ENCODE assay signal across 1 cellular context in the genomic region with DNA sequence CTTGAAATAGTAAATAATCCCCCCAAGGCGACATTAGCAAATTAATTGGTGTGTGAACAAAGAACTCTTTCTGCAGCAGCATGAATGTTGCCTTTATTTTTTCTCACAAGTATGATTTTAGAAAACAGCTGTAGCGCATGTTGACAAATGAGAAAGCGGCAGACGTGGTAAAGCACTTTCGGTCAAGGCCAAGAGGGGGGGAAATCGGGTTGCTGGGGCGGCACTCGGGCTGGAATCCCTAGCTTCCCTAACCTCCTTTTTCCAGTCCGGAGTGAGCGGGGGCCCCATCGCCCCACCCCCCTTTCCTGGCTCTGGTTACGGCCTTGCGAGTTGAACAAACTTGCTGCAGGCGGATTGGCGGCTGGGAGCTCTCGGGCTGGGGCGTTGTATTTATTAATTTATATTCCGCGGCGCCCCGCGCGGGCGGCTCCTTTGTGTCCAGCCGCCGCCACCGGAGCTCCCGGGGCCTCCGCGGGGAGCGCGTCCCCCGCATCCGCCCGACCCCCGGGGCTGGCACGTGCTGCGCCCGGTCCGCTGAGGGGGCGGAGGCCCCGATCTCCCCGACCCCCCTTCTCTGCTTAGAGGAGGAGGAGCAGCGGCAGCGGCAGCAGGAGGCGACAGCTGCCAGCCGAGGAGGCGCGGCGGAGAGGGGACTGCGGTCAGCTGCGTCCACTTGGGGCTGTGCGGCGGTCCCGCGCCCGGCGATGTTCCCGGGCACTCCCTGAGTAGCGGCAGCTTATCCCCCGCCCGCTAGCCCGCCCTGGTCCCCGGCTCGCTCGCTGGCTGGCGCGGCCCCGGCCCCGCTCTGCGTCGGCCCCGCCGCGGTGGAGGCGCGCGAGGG.
TF ChIP-seq lines count a peak whose summit lies in the region.

A gene with protein sequence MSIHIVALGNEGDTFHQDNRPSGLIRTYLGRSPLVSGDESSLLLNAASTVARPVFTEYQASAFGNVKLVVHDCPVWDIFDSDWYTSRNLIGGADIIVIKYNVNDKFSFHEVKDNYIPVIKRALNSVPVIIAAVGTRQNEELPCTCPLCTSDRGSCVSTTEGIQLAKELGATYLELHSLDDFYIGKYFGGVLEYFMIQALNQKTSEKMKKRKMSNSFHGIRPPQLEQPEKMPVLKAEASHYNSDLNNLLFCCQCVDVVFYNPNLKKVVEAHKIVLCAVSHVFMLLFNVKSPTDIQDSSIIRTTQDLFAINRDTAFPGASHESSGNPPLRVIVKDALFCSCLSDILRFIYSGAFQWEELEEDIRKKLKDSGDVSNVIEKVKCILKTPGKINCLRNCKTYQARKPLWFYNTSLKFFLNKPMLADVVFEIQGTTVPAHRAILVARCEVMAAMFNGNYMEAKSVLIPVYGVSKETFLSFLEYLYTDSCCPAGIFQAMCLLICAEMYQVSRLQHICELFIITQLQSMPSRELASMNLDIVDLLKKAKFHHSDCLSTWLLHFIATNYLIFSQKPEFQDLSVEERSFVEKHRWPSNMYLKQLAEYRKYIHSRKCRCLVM (plus strand): TSS at position 607 of the 841 bp plus-strand sequence. CDS start 347 bp downstream, outside the sequence.

TF ChIP-seq in K562, 482 proteins besides CTCF, POLR2A, EP300 and RAD21 (continued from another document and continues in another):
- TF ChIP-seq ATF7 (IDR thresholded peaks at IDR 0.05): peak; percentile 79
- TF ChIP-seq ZNF717 (CRISPR knock-in tag; IDR thresholded peaks at IDR 0.05): 0 out of 2 replicates have a peak, but pooled peaks have one; percentile 72
- no peak for TF ChIP-seq HSF4 (CRISPR knock-in tag; IDR thresholded peaks at IDR 0.05; ENCODE audit: borderline replicate concordance)
- TF ChIP-seq DMBX1 (CRISPR knock-in tag; IDR thresholded peaks at IDR 0.05; ENCODE audit: borderline replicate concordance): 0 out of 2 replicates have a peak, but pooled peaks have one; percentile 62
- TF ChIP-seq, protein P1, sequence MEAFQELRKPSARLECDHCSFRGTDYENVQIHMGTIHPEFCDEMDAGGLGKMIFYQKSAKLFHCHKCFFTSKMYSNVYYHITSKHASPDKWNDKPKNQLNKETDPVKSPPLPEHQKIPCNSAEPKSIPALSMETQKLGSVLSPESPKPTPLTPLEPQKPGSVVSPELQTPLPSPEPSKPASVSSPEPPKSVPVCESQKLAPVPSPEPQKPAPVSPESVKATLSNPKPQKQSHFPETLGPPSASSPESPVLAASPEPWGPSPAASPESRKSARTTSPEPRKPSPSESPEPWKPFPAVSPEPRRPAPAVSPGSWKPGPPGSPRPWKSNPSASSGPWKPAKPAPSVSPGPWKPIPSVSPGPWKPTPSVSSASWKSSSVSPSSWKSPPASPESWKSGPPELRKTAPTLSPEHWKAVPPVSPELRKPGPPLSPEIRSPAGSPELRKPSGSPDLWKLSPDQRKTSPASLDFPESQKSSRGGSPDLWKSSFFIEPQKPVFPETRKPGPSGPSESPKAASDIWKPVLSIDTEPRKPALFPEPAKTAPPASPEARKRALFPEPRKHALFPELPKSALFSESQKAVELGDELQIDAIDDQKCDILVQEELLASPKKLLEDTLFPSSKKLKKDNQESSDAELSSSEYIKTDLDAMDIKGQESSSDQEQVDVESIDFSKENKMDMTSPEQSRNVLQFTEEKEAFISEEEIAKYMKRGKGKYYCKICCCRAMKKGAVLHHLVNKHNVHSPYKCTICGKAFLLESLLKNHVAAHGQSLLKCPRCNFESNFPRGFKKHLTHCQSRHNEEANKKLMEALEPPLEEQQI (IDR thresholded peaks at IDR 0.05): no peak
- no peak for TF ChIP-seq ZNF384 (IDR thresholded peaks at IDR 0.05; ENCODE audit: low read depth, low read length)
- TF ChIP-seq, protein P2, sequence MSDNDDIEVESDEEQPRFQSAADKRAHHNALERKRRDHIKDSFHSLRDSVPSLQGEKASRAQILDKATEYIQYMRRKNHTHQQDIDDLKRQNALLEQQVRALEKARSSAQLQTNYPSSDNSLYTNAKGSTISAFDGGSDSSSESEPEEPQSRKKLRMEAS (CRISPR knock-in tag; IDR thresholded peaks at IDR 0.05): peak; percentile 24; the same call in 1 of the 2 replicates
- TF ChIP-seq, protein P3, sequence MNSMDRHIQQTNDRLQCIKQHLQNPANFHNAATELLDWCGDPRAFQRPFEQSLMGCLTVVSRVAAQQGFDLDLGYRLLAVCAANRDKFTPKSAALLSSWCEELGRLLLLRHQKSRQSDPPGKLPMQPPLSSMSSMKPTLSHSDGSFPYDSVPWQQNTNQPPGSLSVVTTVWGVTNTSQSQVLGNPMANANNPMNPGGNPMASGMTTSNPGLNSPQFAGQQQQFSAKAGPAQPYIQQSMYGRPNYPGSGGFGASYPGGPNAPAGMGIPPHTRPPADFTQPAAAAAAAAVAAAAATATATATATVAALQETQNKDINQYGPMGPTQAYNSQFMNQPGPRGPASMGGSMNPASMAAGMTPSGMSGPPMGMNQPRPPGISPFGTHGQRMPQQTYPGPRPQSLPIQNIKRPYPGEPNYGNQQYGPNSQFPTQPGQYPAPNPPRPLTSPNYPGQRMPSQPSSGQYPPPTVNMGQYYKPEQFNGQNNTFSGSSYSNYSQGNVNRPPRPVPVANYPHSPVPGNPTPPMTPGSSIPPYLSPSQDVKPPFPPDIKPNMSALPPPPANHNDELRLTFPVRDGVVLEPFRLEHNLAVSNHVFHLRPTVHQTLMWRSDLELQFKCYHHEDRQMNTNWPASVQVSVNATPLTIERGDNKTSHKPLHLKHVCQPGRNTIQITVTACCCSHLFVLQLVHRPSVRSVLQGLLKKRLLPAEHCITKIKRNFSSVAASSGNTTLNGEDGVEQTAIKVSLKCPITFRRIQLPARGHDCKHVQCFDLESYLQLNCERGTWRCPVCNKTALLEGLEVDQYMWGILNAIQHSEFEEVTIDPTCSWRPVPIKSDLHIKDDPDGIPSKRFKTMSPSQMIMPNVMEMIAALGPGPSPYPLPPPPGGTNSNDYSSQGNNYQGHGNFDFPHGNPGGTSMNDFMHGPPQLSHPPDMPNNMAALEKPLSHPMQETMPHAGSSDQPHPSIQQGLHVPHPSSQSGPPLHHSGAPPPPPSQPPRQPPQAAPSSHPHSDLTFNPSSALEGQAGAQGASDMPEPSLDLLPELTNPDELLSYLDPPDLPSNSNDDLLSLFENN (IDR thresholded peaks at IDR 0.05; ENCODE audit: low read depth in 2 of 2, low read length in 2 of 2): 0 out of 4 replicates have a peak, but pooled peaks of 1 of the 2 experiments have one; percentile 27
- TF ChIP-seq ZNF668 (CRISPR knock-in tag; IDR thresholded peaks at IDR 0.05): no peak
- no peak for TF ChIP-seq U2AF2 (optimal IDR thresholded peaks at IDR 0.05; ENCODE audit: low read depth, low read length)
- TF ChIP-seq ZFP1 (CRISPR knock-in tag; IDR thresholded peaks at IDR 0.05): 0 out of 2 replicates have a peak, but pooled peaks have one; percentile 41
- TF ChIP-seq ZNF551 (CRISPR knock-in tag; IDR thresholded peaks at IDR 0.05): no peak
- TF ChIP-seq FUS (optimal IDR thresholded peaks at IDR 0.05; ENCODE audit: low read depth, low read length): peak; percentile 85
- TF ChIP-seq HDAC2 (IDR thresholded peaks at IDR 0.05): peak; percentile 68; the same call in 1 of the 2 replicates
- TF ChIP-seq KDM5B (IDR thresholded peaks at IDR 0.05; ENCODE audit: insufficient replicate concordance, low read depth, low read length): peak; percentile 24
- TF ChIP-seq BHLHE40 (IDR thresholded peaks at IDR 0.05; ENCODE audit: low read length): peak; percentile 99
- TF ChIP-seq CTBP1 (IDR thresholded peaks at IDR 0.05; ENCODE audit: borderline replicate concordance): peak; percentile 74; the same call in 1 of the 2 replicates
- TF ChIP-seq POLR2G (IDR thresholded peaks at IDR 0.05; ENCODE audit: low read depth, low read length): peak; percentile 96
- peak; percentile 90 for TF ChIP-seq RBBP5 (IDR thresholded peaks at IDR 0.05; ENCODE audit: borderline replicate concordance, insufficient read depth, low read length, poor library complexity, severe bottlenecking)
- TF ChIP-seq, protein P4, sequence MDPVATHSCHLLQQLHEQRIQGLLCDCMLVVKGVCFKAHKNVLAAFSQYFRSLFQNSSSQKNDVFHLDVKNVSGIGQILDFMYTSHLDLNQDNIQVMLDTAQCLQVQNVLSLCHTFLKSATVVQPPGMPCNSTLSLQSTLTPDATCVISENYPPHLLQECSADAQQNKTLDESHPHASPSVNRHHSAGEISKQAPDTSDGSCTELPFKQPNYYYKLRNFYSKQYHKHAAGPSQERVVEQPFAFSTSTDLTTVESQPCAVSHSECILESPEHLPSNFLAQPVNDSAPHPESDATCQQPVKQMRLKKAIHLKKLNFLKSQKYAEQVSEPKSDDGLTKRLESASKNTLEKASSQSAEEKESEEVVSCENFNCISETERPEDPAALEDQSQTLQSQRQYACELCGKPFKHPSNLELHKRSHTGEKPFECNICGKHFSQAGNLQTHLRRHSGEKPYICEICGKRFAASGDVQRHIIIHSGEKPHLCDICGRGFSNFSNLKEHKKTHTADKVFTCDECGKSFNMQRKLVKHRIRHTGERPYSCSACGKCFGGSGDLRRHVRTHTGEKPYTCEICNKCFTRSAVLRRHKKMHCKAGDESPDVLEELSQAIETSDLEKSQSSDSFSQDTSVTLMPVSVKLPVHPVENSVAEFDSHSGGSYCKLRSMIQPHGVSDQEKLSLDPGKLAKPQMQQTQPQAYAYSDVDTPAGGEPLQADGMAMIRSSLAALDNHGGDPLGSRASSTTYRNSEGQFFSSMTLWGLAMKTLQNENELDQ (CRISPR knock-in tag; IDR thresholded peaks at IDR 0.05; ENCODE audit: borderline replicate concordance): no peak
- TF ChIP-seq JUNB (CRISPR knock-in tag; conservative IDR thresholded peaks at IDR 0.05): no peak
- no peak for TF ChIP-seq JUN (IDR thresholded peaks at IDR 0.05; ENCODE audit: borderline replicate concordance, low read depth, low read length)
- no peak for TF ChIP-seq JUN (CRISPR knock-in tag; IDR thresholded peaks at IDR 0.05; ENCODE audit: borderline replicate concordance)
- TF ChIP-seq, protein P5, sequence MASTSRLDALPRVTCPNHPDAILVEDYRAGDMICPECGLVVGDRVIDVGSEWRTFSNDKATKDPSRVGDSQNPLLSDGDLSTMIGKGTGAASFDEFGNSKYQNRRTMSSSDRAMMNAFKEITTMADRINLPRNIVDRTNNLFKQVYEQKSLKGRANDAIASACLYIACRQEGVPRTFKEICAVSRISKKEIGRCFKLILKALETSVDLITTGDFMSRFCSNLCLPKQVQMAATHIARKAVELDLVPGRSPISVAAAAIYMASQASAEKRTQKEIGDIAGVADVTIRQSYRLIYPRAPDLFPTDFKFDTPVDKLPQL (IDR thresholded peaks at IDR 0.05; ENCODE audit: extremely low read depth, insufficient read length): no peak
- no peak for TF ChIP-seq ZNF764 (CRISPR knock-in tag; IDR thresholded peaks at IDR 0.05; ENCODE audit: low read depth)
- TF ChIP-seq, protein P6, sequence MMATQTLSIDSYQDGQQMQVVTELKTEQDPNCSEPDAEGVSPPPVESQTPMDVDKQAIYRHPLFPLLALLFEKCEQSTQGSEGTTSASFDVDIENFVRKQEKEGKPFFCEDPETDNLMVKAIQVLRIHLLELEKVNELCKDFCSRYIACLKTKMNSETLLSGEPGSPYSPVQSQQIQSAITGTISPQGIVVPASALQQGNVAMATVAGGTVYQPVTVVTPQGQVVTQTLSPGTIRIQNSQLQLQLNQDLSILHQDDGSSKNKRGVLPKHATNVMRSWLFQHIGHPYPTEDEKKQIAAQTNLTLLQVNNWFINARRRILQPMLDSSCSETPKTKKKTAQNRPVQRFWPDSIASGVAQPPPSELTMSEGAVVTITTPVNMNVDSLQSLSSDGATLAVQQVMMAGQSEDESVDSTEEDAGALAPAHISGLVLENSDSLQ (IDR thresholded peaks at IDR 0.05): no peak
- peak; percentile 72 for TF ChIP-seq BRD9 (IDR thresholded peaks at IDR 0.05; ENCODE audit: low read depth, partially characterized antibody)
- TF ChIP-seq, protein P7, sequence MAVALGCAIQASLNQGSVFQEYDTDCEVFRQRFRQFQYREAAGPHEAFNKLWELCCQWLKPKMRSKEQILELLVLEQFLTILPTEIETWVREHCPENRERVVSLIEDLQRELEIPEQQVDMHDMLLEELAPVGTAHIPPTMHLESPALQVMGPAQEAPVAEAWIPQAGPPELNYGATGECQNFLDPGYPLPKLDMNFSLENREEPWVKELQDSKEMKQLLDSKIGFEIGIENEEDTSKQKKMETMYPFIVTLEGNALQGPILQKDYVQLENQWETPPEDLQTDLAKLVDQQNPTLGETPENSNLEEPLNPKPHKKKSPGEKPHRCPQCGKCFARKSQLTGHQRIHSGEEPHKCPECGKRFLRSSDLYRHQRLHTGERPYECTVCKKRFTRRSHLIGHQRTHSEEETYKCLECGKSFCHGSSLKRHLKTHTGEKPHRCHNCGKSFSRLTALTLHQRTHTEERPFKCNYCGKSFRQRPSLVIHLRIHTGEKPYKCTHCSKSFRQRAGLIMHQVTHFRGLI (CRISPR knock-in tag; IDR thresholded peaks at IDR 0.05): no peak
- TF ChIP-seq, protein P8, sequence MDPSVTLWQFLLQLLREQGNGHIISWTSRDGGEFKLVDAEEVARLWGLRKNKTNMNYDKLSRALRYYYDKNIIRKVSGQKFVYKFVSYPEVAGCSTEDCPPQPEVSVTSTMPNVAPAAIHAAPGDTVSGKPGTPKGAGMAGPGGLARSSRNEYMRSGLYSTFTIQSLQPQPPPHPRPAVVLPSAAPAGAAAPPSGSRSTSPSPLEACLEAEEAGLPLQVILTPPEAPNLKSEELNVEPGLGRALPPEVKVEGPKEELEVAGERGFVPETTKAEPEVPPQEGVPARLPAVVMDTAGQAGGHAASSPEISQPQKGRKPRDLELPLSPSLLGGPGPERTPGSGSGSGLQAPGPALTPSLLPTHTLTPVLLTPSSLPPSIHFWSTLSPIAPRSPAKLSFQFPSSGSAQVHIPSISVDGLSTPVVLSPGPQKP (CRISPR knock-in tag; IDR thresholded peaks at IDR 0.05): no peak
- TF ChIP-seq MED1 (CRISPR knock-in tag; IDR thresholded peaks at IDR 0.05; ENCODE audit: borderline replicate concordance): no peak
- TF ChIP-seq PHTF2 (CRISPR knock-in tag; IDR thresholded peaks at IDR 0.05): no peak
- TF ChIP-seq, protein P9, sequence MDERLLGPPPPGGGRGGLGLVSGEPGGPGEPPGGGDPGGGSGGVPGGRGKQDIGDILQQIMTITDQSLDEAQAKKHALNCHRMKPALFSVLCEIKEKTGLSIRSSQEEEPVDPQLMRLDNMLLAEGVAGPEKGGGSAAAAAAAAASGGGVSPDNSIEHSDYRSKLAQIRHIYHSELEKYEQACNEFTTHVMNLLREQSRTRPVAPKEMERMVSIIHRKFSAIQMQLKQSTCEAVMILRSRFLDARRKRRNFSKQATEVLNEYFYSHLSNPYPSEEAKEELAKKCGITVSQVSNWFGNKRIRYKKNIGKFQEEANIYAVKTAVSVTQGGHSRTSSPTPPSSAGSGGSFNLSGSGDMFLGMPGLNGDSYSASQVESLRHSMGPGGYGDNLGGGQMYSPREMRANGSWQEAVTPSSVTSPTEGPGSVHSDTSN (CRISPR knock-in tag; IDR thresholded peaks at IDR 0.05; ENCODE audit: low read depth): no peak
- TF ChIP-seq, protein P9 (tag; conservative IDR thresholded peaks at IDR 0.05; ENCODE audit: low read depth): peak; percentile 42; the same call in 1 of the 2 replicates
- no peak for TF ChIP-seq PCBP2 (IDR thresholded peaks at IDR 0.05; ENCODE audit: low read depth, low read length, poor library complexity, severe bottlenecking)
- peak; percentile 24; the same call in 1 of the 2 replicates for TF ChIP-seq MYNN (IDR thresholded peaks at IDR 0.05)
- TF ChIP-seq MYNN (CRISPR knock-in tag; IDR thresholded peaks at IDR 0.05): no peak
